ENCODE assay signal across 1 cellular context in genomic region chr20:62307226-62308101, GRCh38.
A peak's percentile ranks its signal among the peaks of the same experiment; 100 is the strongest.
TF ChIP-seq lines count a peak whose summit lies in the region.

No MANE protein-coding gene starts in this region.

TF ChIP-seq in endothelial cell of umbilical vein, 7 proteins besides CTCF, POLR2A, EP300 and RAD21:
- peak; percentile 7 for TF ChIP-seq POLR2AphosphoS5 (IDR thresholded peaks at IDR 0.05; ENCODE audit: insufficient read depth, low read depth, low read length)
- no peak for TF ChIP-seq GATA2 (IDR thresholded peaks at IDR 0.05; ENCODE audit: insufficient read depth, insufficient read length, low read depth, low read length)
